Comparison of ENCODE assay signal across 1 cellular context in genomic region chr9:37466037-37466709, GRCh38.
A peak's percentile ranks its signal among the peaks of the same experiment; 100 is the strongest.
TF ChIP-seq lines count a peak whose summit lies in the region.

No MANE protein-coding gene starts in this region.

TF ChIP-seq in HepG2, 621 proteins besides CTCF, POLR2A, EP300 and RAD21 (continues in another document):
- TF ChIP-seq ZNF513 (CRISPR knock-in tag; conservative IDR thresholded peaks at IDR 0.05) (no peak), ZBTB4 (CRISPR knock-in tag; IDR thresholded peaks at IDR 0.05; ENCODE audit: borderline replicate concordance) (no peak), ZNF687 (CRISPR knock-in tag; IDR thresholded peaks at IDR 0.05) (peak; percentile 74), ZBTB3 (CRISPR knock-in tag; IDR thresholded peaks at IDR 0.05; ENCODE audit: borderline replicate concordance, low read depth) (0 out of 2 replicates have a peak, but pooled peaks have one; percentile 0), HNF4G (IDR thresholded peaks at IDR 0.05; ENCODE audit: borderline replicate concordance, low read depth, low read length) (peak; percentile 7; the same call in 1 of the 2 replicates), HNF4G (CRISPR knock-in tag; IDR thresholded peaks at IDR 0.05; ENCODE audit: borderline replicate concordance, low read depth) (no peak), ETS1 (CRISPR knock-in tag; IDR thresholded peaks at IDR 0.05) (no peak), AFF4 (CRISPR knock-in tag; IDR thresholded peaks at IDR 0.05) (no peak), ZNF850 (CRISPR knock-in tag; conservative IDR thresholded peaks at IDR 0.05) (no peak), NCOA2 (CRISPR knock-in tag; IDR thresholded peaks at IDR 0.05) (peak; percentile 15; the same call in 1 of the 2 replicates), ZNF263 (CRISPR knock-in tag; IDR thresholded peaks at IDR 0.05) (peak; percentile 18; the same call in 1 of the 2 replicates), GZF1 (CRISPR knock-in tag; IDR thresholded peaks at IDR 0.05) (no peak), ZNF660 (CRISPR knock-in tag; IDR thresholded peaks at IDR 0.05; ENCODE audit: borderline replicate concordance, low read depth) (no peak), SALL1 (CRISPR knock-in tag; IDR thresholded peaks at IDR 0.05) (peak; percentile 47; the same call in 1 of the 2 replicates), ZNF124 (CRISPR knock-in tag; IDR thresholded peaks at IDR 0.05) (0 out of 2 replicates have a peak, but pooled peaks have one; percentile 5), POGK (CRISPR knock-in tag; conservative IDR thresholded peaks at IDR 0.05) (peak; percentile 44; the same call in 1 of the 2 replicates), NCOA5 (CRISPR knock-in tag; IDR thresholded peaks at IDR 0.05) (no peak), ZNF142 (CRISPR knock-in tag; IDR thresholded peaks at IDR 0.05) (no peak), ZNF788 (CRISPR knock-in tag; IDR thresholded peaks at IDR 0.05; ENCODE audit: borderline replicate concordance) (0 out of 2 replicates have a peak, but pooled peaks have one; percentile 16), ZSCAN12 (CRISPR knock-in tag; IDR thresholded peaks at IDR 0.05) (no peak), ZNF446 (CRISPR knock-in tag; IDR thresholded peaks at IDR 0.05) (peak; percentile 72; the same call in 1 of the 2 replicates), TARDBP (CRISPR knock-in tag; IDR thresholded peaks at IDR 0.05) (no peak), PTBP1 (IDR thresholded peaks at IDR 0.05; ENCODE audit: low read depth, low read length, poor library complexity, severe bottlenecking) (peak; percentile 49), FOXO1 (CRISPR knock-in tag; IDR thresholded peaks at IDR 0.05) (peak; percentile 9; the same call in 1 of the 2 replicates), YEATS4 (CRISPR knock-in tag; IDR thresholded peaks at IDR 0.05; ENCODE audit: borderline replicate concordance) (peak; percentile 60), ZSCAN20 (CRISPR knock-in tag; IDR thresholded peaks at IDR 0.05; ENCODE audit: borderline replicate concordance) (peak; percentile 48; the same call in 1 of the 2 replicates), ZNF598 (CRISPR knock-in tag; IDR thresholded peaks at IDR 0.05; ENCODE audit: borderline replicate concordance) (peak; percentile 10; the same call in 1 of the 2 replicates), AGO2 (optimal IDR thresholded peaks at IDR 0.05; ENCODE audit: low read depth, low read length) (peak; percentile 87), DRAP1 (CRISPR knock-in tag; IDR thresholded peaks at IDR 0.05) (no peak)
